ENCODE assay signal across 8 cellular contexts in genomic region chr19:17243854-17244617, GRCh38. TPM values are rescaled to one million over a fixed set of nuclear protein-coding genes. Genes with fewer than 3 reads are reported as not detected.
DNase-seq lines count a peak whose midpoint lies in the region; ATAC-seq and TF ChIP-seq lines count a peak whose summit lies in the region.

No MANE protein-coding gene starts in this region.

- H3K9me3 ChIP-seq in cardiac muscle cell (ENCODE audit: low read depth), result no peaks in the 10 kb centered on the region
- H3K9me3 ChIP-seq in prostate gland, result no peaks in the 10 kb centered on the region

- TF ChIP-seq CTCF in activated B cell treated with CpG ODN at 0.5 μM for 24 hours (IDR thresholded peaks at IDR 0.05) (no peak), cardiac muscle cell (IDR thresholded peaks at IDR 0.05; ENCODE audit: low read depth, low read length) (no peak), prostate gland (IDR thresholded peaks at IDR 0.05) (no peak)

- TF ChIP-seq POLR2A in prostate gland (IDR thresholded peaks at IDR 0.05), result no peak

- H3K9me3 Mint-ChIP-seq in activated T-cell treated with anti-CD3 and anti-CD28 coated beads, Interleukin-2, amount 50 U/mL, for 24 hours, result no peaks in the 10 kb centered on the region
- no peaks in the 10 kb centered on the region for H3K9me3 Mint-ChIP-seq in activated B cell treated with CpG ODN at 0.5 μM for 24 hours

- H3K27me3 Mint-ChIP-seq in activated T-cell treated with anti-CD3 and anti-CD28 coated beads, Interleukin-2, amount 50 U/mL, for 24 hours, result peaks cover 16% of the 10 kb centered on the region
- H3K27me3 Mint-ChIP-seq in activated B cell treated with CpG ODN at 0.5 μM for 24 hours, result no peaks in the 10 kb centered on the region

- H3K27ac ChIP-seq in cardiac muscle cell (peak overlapping the region; percentile 73), prostate gland (peak overlapping the region; percentile 73 to 74)

- H3K4me3 Mint-ChIP-seq in activated T-cell treated with anti-CD3 and anti-CD28 coated beads, Interleukin-2, amount 50 U/mL, for 24 hours, result peak overlapping the region; percentile 63
- H3K4me3 Mint-ChIP-seq in activated B cell treated with CpG ODN at 0.5 μM for 24 hours, result peak overlapping the region; percentile 65

- no peaks in the 10 kb centered on the region for H3K36me3 ChIP-seq in cardiac muscle cell
- H3K36me3 ChIP-seq in prostate gland, result no peaks in the 10 kb centered on the region

- peaks cover 11% of the 10 kb centered on the region for H3K4me1 Mint-ChIP-seq in activated T-cell treated with anti-CD3 and anti-CD28 coated beads, Interleukin-2, amount 50 U/mL, for 24 hours (ENCODE audit: low read depth)
- H3K4me1 Mint-ChIP-seq in activated B cell treated with CpG ODN at 0.5 μM for 24 hours, result peaks cover 13% of the 10 kb centered on the region

- H3K4me1 ChIP-seq in cardiac muscle cell (ENCODE audit: low read depth) (peaks cover 26% of the 10 kb centered on the region), prostate gland (replicated peaks) (no peaks in the 10 kb centered on the region)

- no peak for DNase-seq in activated T-cell treated with anti-CD3 and anti-CD28 coated beads, Interleukin-2, amount 50 U/mL, for 24 hours
- DNase-seq in activated T-cell treated with anti-CD3 and anti-CD28 coated beads for 4 hours (no peak), activated B cell treated with CpG ODN at 0.5 μM for 24 hours (no peak), cardiac muscle cell (ENCODE audit: low read depth in 1 of 2, low spot score in 1 of 2) (peak; percentile 54 to 58), prostate gland (ENCODE audit: low spot score) (no peak), cerebellar nuclear complex (lab: John Stamatoyannopoulos, UW) (no peak), occipital lobe (lab: John Stamatoyannopoulos, UW) (no peak)
- no peak for DNase-seq in stimulated activated CD4-positive, alpha-beta T cell treated with anti-CD3 and anti-CD28 coated beads, Interleukin-12 subunit alpha, Interleukin-12 subunit beta, amount 100 ng/mL, for 4 hours

- no peak for ATAC-seq in activated B cell treated with CpG ODN at 0.5 μM for 24 hours (ENCODE audit: low read depth)

- intact Hi-C loops in activated B cell treated with CpG ODN at 0.5 μM for 24 hours (cut with micrococcal nuclease) (no loop called here), prostate gland (cut with DNase I) (no loop called here)

- H3K27me3 ChIP-seq in cardiac muscle cell (no peaks in the 10 kb centered on the region), prostate gland (replicated peaks; ENCODE audit: insufficient read depth) (no peaks in the 10 kb centered on the region)

- whole genome bisulfite sequencing in prostate gland, result 8% methylated on average over 44 of the region's 50 CpGs

- CTCF ChIA-PET in activated B cell treated with CpG ODN at 0.5 μM for 24 hours (lab: Charles Lee), result interaction anchor here (1.0 kb wide), 1 partner anchor 8 kb away, joined by 3 read pairs; no protein-coding TSS in a partner anchor

- POLR2A ChIA-PET in activated B cell treated with CpG ODN at 0.5 μM for 24 hours (lab: Charles Lee), result interaction anchor here (0.5 to 2.9 kb wide), 9 partner anchors 8 to 742 kb away, joined by 3 to 16 read pairs (median 4); partner anchors contain the start of genes OCEL1 and USE1

- no peaks in the 10 kb centered on the region for H3K36me3 Mint-ChIP-seq in activated T-cell treated with anti-CD3 and anti-CD28 coated beads, Interleukin-2, amount 50 U/mL, for 24 hours (ENCODE audit: low read depth)
- no peaks in the 10 kb centered on the region for H3K36me3 Mint-ChIP-seq in activated B cell treated with CpG ODN at 0.5 μM for 24 hours (ENCODE audit: low read depth)

- peak overlapping the region; percentile 100 for H3K4me3 ChIP-seq in cardiac muscle cell
- peak overlapping the region; percentile 53 to 87 for H3K4me3 ChIP-seq in prostate gland

- H3K27ac Mint-ChIP-seq in activated T-cell treated with anti-CD3 and anti-CD28 coated beads, Interleukin-2, amount 50 U/mL, for 24 hours, result no peak overlapping the region
- H3K27ac Mint-ChIP-seq in activated B cell treated with CpG ODN at 0.5 μM for 24 hours, result peak overlapping the region; percentile 24

RNA-seq across cellular contexts. Expression of gene NR2F6, which starts 1.7 kb away (rescaled TPM):
- total RNA-seq in activated B cell treated with CpG ODN at 0.5 μM for 24 hours (4.3 and 4.6 TPM in 2 replicates), cardiac muscle cell (147 and 173 TPM in 2 replicates), prostate gland (100 to 1,000 TPM in 1 of 2 donors, 10 to 100 TPM in 1; 91.7 to 108 TPM), occipital lobe (9.8 TPM)
- 124 and 141 TPM in 2 replicates for polyA plus RNA-seq in cardiac muscle cell

RNA-seq across cellular contexts. Expression of gene OCEL1, which starts 18.0 kb away (rescaled TPM):
- total RNA-seq in activated B cell treated with CpG ODN at 0.5 μM for 24 hours (22.4 and 25.8 TPM in 2 replicates), cardiac muscle cell (9.3 and 14.5 TPM in 2 replicates), prostate gland (10 to 100 TPM; 21.6 to 26.2 TPM), occipital lobe (1.4 TPM)
- 31.3 and 42.5 TPM in 2 replicates for polyA plus RNA-seq in cardiac muscle cell

RNA-seq across cellular contexts. Expression of gene USHBP1, which starts 20.5 kb away (rescaled TPM):
- 0.42 and 0.44 TPM in 2 replicates for total RNA-seq in activated B cell treated with CpG ODN at 0.5 μM for 24 hours
- 0.07 and 0.39 TPM in 2 replicates for total RNA-seq in cardiac muscle cell
- 0.56 and 2.2 TPM in 2 replicates for polyA plus RNA-seq in cardiac muscle cell
- total RNA-seq in prostate gland, result 1 to 10 TPM; 3.5 to 8.4 TPM
- total RNA-seq in occipital lobe, result 0.47 TPM

RNA-seq across cellular contexts. Expression of gene BABAM1, which starts 23.2 kb away (rescaled TPM):
- total RNA-seq in activated B cell treated with CpG ODN at 0.5 μM for 24 hours, result 121 and 135 TPM in 2 replicates
- 115 and 141 TPM in 2 replicates for total RNA-seq in cardiac muscle cell
- polyA plus RNA-seq in cardiac muscle cell, result 136 and 140 TPM in 2 replicates
- total RNA-seq in prostate gland, result 10 to 100 TPM; 80.0 to 81.6 TPM
- 59.0 TPM for total RNA-seq in occipital lobe

RNA-seq across cellular contexts. Expression of gene USE1, which starts 28.9 kb away (rescaled TPM):
- total RNA-seq in activated B cell treated with CpG ODN at 0.5 μM for 24 hours (41.9 and 43.4 TPM in 2 replicates), cardiac muscle cell (24.3 and 38.1 TPM in 2 replicates), prostate gland (10 to 100 TPM; 24.5 to 30.3 TPM), occipital lobe (10.1 TPM)
- polyA plus RNA-seq in cardiac muscle cell, result 28.5 and 47.8 TPM in 2 replicates

Comparison
In these comparisons a context has a peak if more than half of its experiments do, and no peak if none do; other contexts are left out.
1. DNase-seq: peak in cardiac muscle cell (2 of 2); none in activated T-cell treated with anti-CD3 and anti-CD28 coated beads, Interleukin-2, amount 50 U/mL, for 24 hours (single experiment), activated T-cell treated with anti-CD3 and anti-CD28 coated beads for 4 hours (single experiment), activated B cell treated with CpG ODN at 0.5 μM for 24 hours (single experiment), prostate gland (single experiment), cerebellar nuclear complex (0 of 2), occipital lobe (single experiment) and stimulated activated CD4-positive, alpha-beta T cell treated with anti-CD3 and anti-CD28 coated beads, Interleukin-12 subunit alpha, Interleukin-12 subunit beta, amount 100 ng/mL, for 4 hours (single experiment).